Comparison of ENCODE assay signal across 1 cellular context in genomic region chr17:42179911-42180410, GRCh38.
TF ChIP-seq lines count a peak whose summit lies in the region.

No MANE protein-coding gene starts in this region.

TF ChIP-seq in HepG2, 621 proteins besides CTCF, POLR2A, EP300 and RAD21 (continued from another document and continues in another):
- TF ChIP-seq SMAD3 (CRISPR knock-in tag; IDR thresholded peaks at IDR 0.05) = peak; percentile 96
- TF ChIP-seq ZNF382 (CRISPR knock-in tag; IDR thresholded peaks at IDR 0.05; ENCODE audit: borderline replicate concordance) = no peak
- no peak for TF ChIP-seq SAFB2 (CRISPR knock-in tag; IDR thresholded peaks at IDR 0.05; ENCODE audit: borderline replicate concordance, low read depth)
- TF ChIP-seq TSC22D2 (CRISPR knock-in tag; IDR thresholded peaks at IDR 0.05; ENCODE audit: borderline replicate concordance) = peak; percentile 98
- TF ChIP-seq, protein P1, sequence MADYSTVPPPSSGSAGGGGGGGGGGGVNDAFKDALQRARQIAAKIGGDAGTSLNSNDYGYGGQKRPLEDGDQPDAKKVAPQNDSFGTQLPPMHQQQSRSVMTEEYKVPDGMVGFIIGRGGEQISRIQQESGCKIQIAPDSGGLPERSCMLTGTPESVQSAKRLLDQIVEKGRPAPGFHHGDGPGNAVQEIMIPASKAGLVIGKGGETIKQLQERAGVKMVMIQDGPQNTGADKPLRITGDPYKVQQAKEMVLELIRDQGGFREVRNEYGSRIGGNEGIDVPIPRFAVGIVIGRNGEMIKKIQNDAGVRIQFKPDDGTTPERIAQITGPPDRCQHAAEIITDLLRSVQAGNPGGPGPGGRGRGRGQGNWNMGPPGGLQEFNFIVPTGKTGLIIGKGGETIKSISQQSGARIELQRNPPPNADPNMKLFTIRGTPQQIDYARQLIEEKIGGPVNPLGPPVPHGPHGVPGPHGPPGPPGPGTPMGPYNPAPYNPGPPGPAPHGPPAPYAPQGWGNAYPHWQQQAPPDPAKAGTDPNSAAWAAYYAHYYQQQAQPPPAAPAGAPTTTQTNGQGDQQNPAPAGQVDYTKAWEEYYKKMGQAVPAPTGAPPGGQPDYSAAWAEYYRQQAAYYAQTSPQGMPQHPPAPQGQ (CRISPR knock-in tag; IDR thresholded peaks at IDR 0.05; ENCODE audit: borderline replicate concordance) = no peak
- TF ChIP-seq TEAD2 (CRISPR knock-in tag; IDR thresholded peaks at IDR 0.05) = peak; percentile 98
- TF ChIP-seq SCMH1 (CRISPR knock-in tag; IDR thresholded peaks at IDR 0.05; ENCODE audit: borderline replicate concordance) = no peak
- TF ChIP-seq, protein P2, sequence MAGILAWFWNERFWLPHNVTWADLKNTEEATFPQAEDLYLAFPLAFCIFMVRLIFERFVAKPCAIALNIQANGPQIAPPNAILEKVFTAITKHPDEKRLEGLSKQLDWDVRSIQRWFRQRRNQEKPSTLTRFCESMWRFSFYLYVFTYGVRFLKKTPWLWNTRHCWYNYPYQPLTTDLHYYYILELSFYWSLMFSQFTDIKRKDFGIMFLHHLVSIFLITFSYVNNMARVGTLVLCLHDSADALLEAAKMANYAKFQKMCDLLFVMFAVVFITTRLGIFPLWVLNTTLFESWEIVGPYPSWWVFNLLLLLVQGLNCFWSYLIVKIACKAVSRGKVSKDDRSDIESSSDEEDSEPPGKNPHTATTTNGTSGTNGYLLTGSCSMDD (CRISPR knock-in tag; IDR thresholded peaks at IDR 0.05) = 0 out of 2 replicates have a peak, but pooled peaks have one; percentile 72
- TF ChIP-seq ZNF253 (CRISPR knock-in tag; IDR thresholded peaks at IDR 0.05; ENCODE audit: borderline replicate concordance) = no peak
- no peak for TF ChIP-seq ZNF282 (IDR thresholded peaks at IDR 0.05; ENCODE audit: partially characterized antibody)
- TF ChIP-seq, protein P3, sequence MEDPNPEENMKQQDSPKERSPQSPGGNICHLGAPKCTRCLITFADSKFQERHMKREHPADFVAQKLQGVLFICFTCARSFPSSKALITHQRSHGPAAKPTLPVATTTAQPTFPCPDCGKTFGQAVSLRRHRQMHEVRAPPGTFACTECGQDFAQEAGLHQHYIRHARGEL (CRISPR knock-in tag; IDR thresholded peaks at IDR 0.05) = no peak
- peak; percentile 72 for TF ChIP-seq NCOA2 (CRISPR knock-in tag; IDR thresholded peaks at IDR 0.05)
- TF ChIP-seq STAT5B (CRISPR knock-in tag; IDR thresholded peaks at IDR 0.05) = peak; percentile 92
- TF ChIP-seq ZNF124 (CRISPR knock-in tag; IDR thresholded peaks at IDR 0.05) = peak; percentile 96
- peak; percentile 92 for TF ChIP-seq ZBED4 (CRISPR knock-in tag; IDR thresholded peaks at IDR 0.05; ENCODE audit: borderline replicate concordance)
- TF ChIP-seq MIXL1 (CRISPR knock-in tag; IDR thresholded peaks at IDR 0.05) = peak; percentile 80; the same call in 1 of the 2 replicates
- no peak for TF ChIP-seq HIVEP1 (CRISPR knock-in tag; IDR thresholded peaks at IDR 0.05)
- TF ChIP-seq IKZF5 (CRISPR knock-in tag; IDR thresholded peaks at IDR 0.05) = peak; percentile 70; the same call in 1 of the 2 replicates
- peak; percentile 87 for TF ChIP-seq ZNF12 (CRISPR knock-in tag; IDR thresholded peaks at IDR 0.05)
- peak; percentile 99 for TF ChIP-seq KLF11 (CRISPR knock-in tag; IDR thresholded peaks at IDR 0.05)
- peak; percentile 74; the same call in 1 of the 2 replicates for TF ChIP-seq FOXO1 (CRISPR knock-in tag; IDR thresholded peaks at IDR 0.05)
- no peak for TF ChIP-seq TRIM24 (CRISPR knock-in tag; IDR thresholded peaks at IDR 0.05)
- TF ChIP-seq ZNF629 (CRISPR knock-in tag; conservative IDR thresholded peaks at IDR 0.05) = peak; percentile 48
- TF ChIP-seq TAF1 (CRISPR knock-in tag; IDR thresholded peaks at IDR 0.05) = peak; percentile 47; the same call in 1 of the 2 replicates
- TF ChIP-seq CBX5 (CRISPR knock-in tag; IDR thresholded peaks at IDR 0.05; ENCODE audit: borderline replicate concordance) = peak; percentile 84
- TF ChIP-seq U2AF2 (IDR thresholded peaks at IDR 0.05; ENCODE audit: low read depth, low read length) = no peak
- TF ChIP-seq ZNF562 (CRISPR knock-in tag; IDR thresholded peaks at IDR 0.05; ENCODE audit: borderline replicate concordance) = no peak
- TF ChIP-seq CCAR2 (optimal IDR thresholded peaks at IDR 0.05; ENCODE audit: low read depth, low read length) = no peak
- peak; percentile 98 for TF ChIP-seq ZNF232 (CRISPR knock-in tag; IDR thresholded peaks at IDR 0.05; ENCODE audit: borderline replicate concordance)
- TF ChIP-seq RFX5 (IDR thresholded peaks at IDR 0.05; ENCODE audit: low read depth, low read length) = no peak
- TF ChIP-seq BORCS8-MEF2B (CRISPR knock-in tag; IDR thresholded peaks at IDR 0.05) = peak; percentile 85
- no peak for TF ChIP-seq KAT7 (CRISPR knock-in tag; IDR thresholded peaks at IDR 0.05; ENCODE audit: borderline replicate concordance)
- TF ChIP-seq ZNF326 (CRISPR knock-in tag; IDR thresholded peaks at IDR 0.05; ENCODE audit: borderline replicate concordance) = no peak
- no peak; the same call in 1 of the 2 replicates for TF ChIP-seq ZNF746 (CRISPR knock-in tag; IDR thresholded peaks at IDR 0.05)
- peak; percentile 44; the same call in 1 of the 2 replicates for TF ChIP-seq ZNF687 (CRISPR knock-in tag; IDR thresholded peaks at IDR 0.05)
- no peak for TF ChIP-seq RFX3 (CRISPR knock-in tag; IDR thresholded peaks at IDR 0.05)
- TF ChIP-seq ATAD3A (CRISPR knock-in tag; IDR thresholded peaks at IDR 0.05) = peak; percentile 64; the same call in 1 of the 2 replicates
- no peak; the same call in 1 of the 2 replicates for TF ChIP-seq ZBTB1 (CRISPR knock-in tag; IDR thresholded peaks at IDR 0.05; ENCODE audit: borderline replicate concordance)
- 0 out of 2 replicates have a peak, but pooled peaks have one; percentile 68 for TF ChIP-seq NCOA1 (CRISPR knock-in tag; IDR thresholded peaks at IDR 0.05)
- TF ChIP-seq FOXK1 (CRISPR knock-in tag; IDR thresholded peaks at IDR 0.05; ENCODE audit: borderline replicate concordance, low read depth) = peak; percentile 85; the same call in 1 of the 2 replicates
- TF ChIP-seq HOXA7 (CRISPR knock-in tag; IDR thresholded peaks at IDR 0.05) = peak; percentile 67; the same call in 1 of the 2 replicates
- no peak for TF ChIP-seq RAD51 (IDR thresholded peaks at IDR 0.05; ENCODE audit: borderline replicate concordance)
- TF ChIP-seq, protein P4, sequence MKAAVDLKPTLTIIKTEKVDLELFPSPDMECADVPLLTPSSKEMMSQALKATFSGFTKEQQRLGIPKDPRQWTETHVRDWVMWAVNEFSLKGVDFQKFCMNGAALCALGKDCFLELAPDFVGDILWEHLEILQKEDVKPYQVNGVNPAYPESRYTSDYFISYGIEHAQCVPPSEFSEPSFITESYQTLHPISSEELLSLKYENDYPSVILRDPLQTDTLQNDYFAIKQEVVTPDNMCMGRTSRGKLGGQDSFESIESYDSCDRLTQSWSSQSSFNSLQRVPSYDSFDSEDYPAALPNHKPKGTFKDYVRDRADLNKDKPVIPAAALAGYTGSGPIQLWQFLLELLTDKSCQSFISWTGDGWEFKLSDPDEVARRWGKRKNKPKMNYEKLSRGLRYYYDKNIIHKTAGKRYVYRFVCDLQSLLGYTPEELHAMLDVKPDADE (CRISPR knock-in tag; IDR thresholded peaks at IDR 0.05) = peak; percentile 96; the same call in 1 of the 2 replicates
- no peak for TF ChIP-seq BHLHE40 (IDR thresholded peaks at IDR 0.05; ENCODE audit: low read length)
- no peak for TF ChIP-seq NCOR1 (IDR thresholded peaks at IDR 0.05; ENCODE audit: borderline replicate concordance, low read length)
- TF ChIP-seq HNF1A (IDR thresholded peaks at IDR 0.05; ENCODE audit: low read depth) = no peak
- TF ChIP-seq HNF1A (CRISPR knock-in tag; IDR thresholded peaks at IDR 0.05; ENCODE audit: borderline replicate concordance) = 0 out of 2 replicates have a peak, but pooled peaks have one; percentile 47
- peak; percentile 94 for TF ChIP-seq FLYWCH1 (CRISPR knock-in tag; IDR thresholded peaks at IDR 0.05)
